ENCODE assay signal across 9 cellular contexts in the genomic region with DNA sequence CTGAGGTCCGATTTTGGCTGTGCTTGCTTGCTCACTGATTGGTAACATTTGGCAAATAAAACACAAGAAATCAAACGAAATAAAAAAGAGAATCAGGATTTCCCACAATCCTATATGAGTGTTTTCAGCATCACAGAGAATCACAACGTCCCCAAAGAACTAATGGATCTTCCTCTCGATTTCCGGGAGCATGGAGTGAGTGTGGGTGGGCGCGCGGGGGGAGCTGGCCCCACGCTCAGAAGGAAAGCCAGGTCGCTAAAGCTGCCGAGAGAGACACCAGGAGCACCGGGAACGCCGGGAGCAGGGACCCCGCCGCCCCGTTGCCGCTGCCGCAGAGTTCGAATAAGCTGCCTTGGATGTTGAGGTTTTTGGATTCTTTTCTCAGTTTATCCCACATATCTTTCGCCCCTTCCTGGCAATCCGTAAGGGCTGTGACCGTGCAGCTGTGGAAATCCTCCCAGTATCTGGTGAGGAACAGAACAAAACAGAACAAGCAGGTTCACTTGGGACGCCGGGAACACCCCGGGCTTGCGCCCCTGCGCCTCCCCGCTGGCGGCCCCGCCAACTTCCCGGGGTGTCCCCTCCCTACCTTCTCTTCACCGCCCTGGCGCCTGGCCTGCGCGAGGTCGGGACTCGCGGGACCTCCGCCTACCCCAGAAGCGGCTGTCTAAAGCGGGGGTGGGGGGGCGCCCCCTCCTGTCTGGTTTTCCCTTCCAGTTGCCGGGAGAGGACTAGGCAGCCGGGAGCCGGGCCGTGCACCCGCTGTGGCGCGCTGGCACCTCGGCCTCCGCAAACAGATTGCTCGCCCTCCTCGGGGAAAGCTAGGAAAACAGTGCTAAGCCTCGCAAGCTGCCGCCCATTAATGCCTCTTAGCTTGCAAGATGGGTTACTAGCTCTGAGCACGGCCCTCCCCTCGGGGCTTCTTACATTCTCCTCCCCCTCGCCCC. TPM values are rescaled to one million over a fixed set of nuclear protein-coding genes. Genes with fewer than 3 reads are reported as not detected.
DNase-seq lines count a peak whose midpoint lies in the region; ATAC-seq, FAIRE-seq and TF ChIP-seq lines count a peak whose summit lies in the region.
"Had no signal": no experiment of that assay in that cellular context is flagged by ENCODE, and none has a peak within 500 bp of the region (broad histone marks: within the 10 kb centered on the region; RNA-seq: fewer than 3 reads in every experiment).

No MANE protein-coding gene starts in this region.

- H3K79me2 ChIP-seq in endothelial cell of umbilical vein (ENCODE audit: control insufficient read depth, insufficient read depth, low read length), result no peaks in the 10 kb centered on the region

- H3K4me1 ChIP-seq in endothelial cell of umbilical vein (ENCODE audit: control insufficient read depth, extremely low read depth, insufficient read depth, low read length), result peaks cover 14% of the 10 kb centered on the region

- DNase-seq in CD14-positive monocyte (ENCODE audit: low spot score) (no peak), NCI-H2171 treated with DMSO at 0.1 percent for 48 hours (lab: John Stamatoyannopoulos, UW) (peak; percentile 8), endothelial cell of umbilical vein (ENCODE audit: low read depth, low spot score) (no peak), neural crest cell (ENCODE audit: low read depth, low spot score) (peak; percentile 24), pons (ENCODE audit: low spot score) (no peak), DMS79 treated with DMSO at 0.1 percent for 48 hours (lab: John Stamatoyannopoulos, UW) (no peak), HPDE6-E6E7 (ENCODE audit: extremely low spot score) (no peak)

- POLR2A ChIA-PET in endothelial cell of umbilical vein (lab: Charles Lee), result no interaction called here

- peaks cover 20 to 40% of the 10 kb centered on the region in 2 donors for H3K36me3 Mint-ChIP-seq in CD14-positive monocyte
- H3K36me3 Mint-ChIP-seq in neural crest cell (ENCODE audit: low read depth), result peaks cover 14% of the 10 kb centered on the region

- no peak for TF ChIP-seq POLR2A in endothelial cell of umbilical vein (IDR thresholded peaks at IDR 0.05; ENCODE audit: low read depth, low read length)

- no peaks in the 10 kb centered on the region for H3K9me1 ChIP-seq in endothelial cell of umbilical vein (replicated peaks; ENCODE audit: control insufficient read depth, extremely low read depth, insufficient read depth, low read length)

- H3K9ac ChIP-seq in endothelial cell of umbilical vein (replicated peaks; ENCODE audit: extremely low read depth, insufficient read depth, low read length), result no peak overlapping the region

- H3K9me3 Mint-ChIP-seq in CD14-positive monocyte (peaks cover 17 to 82% (median 61%) of the 10 kb centered on the region in 7 donors), neural crest cell (no peaks in the 10 kb centered on the region)

- ATAC-seq in HG02938 (IDR thresholded peaks at IDR 0.05; ENCODE audit: unreplicated experiment), result no peak
- ATAC-seq: K562 had no signal

- no peak for FAIRE-seq in endothelial cell of umbilical vein (lab: Jason Lieb, UNC)
- FAIRE-seq: K562 had no signal

- TF ChIP-seq CTCF in CD14-positive monocyte (IDR thresholded peaks at IDR 0.05) (no peak), endothelial cell of umbilical vein (IDR thresholded peaks at IDR 0.05; ENCODE audit: extremely low read depth in 1 of 2, insufficient read depth in 1 of 2, low read depth in 1 of 2, low read length in 2 of 2) (no peak), neural crest cell (conservative IDR thresholded peaks at IDR 0.05) (no peak)

- H3K4me1 Mint-ChIP-seq in CD14-positive monocyte (peaks cover 80% of the 10 kb centered on the region), neural crest cell (peaks cover 58% of the 10 kb centered on the region)

- H3K4me2 ChIP-seq in endothelial cell of umbilical vein (ENCODE audit: insufficient read depth, low read length), result peak overlapping the region; percentile 9

- peaks cover 36 to 74% of the 10 kb centered on the region in 2 experiments for H3K27me3 ChIP-seq in endothelial cell of umbilical vein (ENCODE audit: control insufficient read depth in 2 of 2, insufficient read depth in 2 of 2, low read length in 2 of 2)

- no peaks in the 10 kb centered on the region for H3K36me3 ChIP-seq in endothelial cell of umbilical vein (ENCODE audit: control insufficient read depth in 2 of 2, extremely low read depth in 1 of 2, insufficient read depth in 2 of 2, low read length in 2 of 2)

- H3K4me3 Mint-ChIP-seq in CD14-positive monocyte, result peak overlapping the region; percentile 63 to 98
- H3K4me3 Mint-ChIP-seq in neural crest cell, result peak overlapping the region; percentile 70

- intact Hi-C loops in CD14-positive monocyte (cut with micrococcal nuclease), result no loop called here
- intact Hi-C loops in endothelial cell of umbilical vein (cut with micrococcal nuclease), result no loop called here

- H3K27me3 Mint-ChIP-seq in CD14-positive monocyte (ENCODE audit: low read depth in 3 of 3), result peaks cover 89 to 99% (median 94%) of the 10 kb centered on the region in 3 donors
- H3K27me3 Mint-ChIP-seq in neural crest cell (ENCODE audit: low read depth), result peaks cover 100% of the 10 kb centered on the region

- peak overlapping the region in 3 of 7 donors; percentile 15 to 62 (median 28) for H3K27ac Mint-ChIP-seq in CD14-positive monocyte
- no peak overlapping the region for H3K27ac Mint-ChIP-seq in neural crest cell (ENCODE audit: unreplicated experiment)

- BruUV-seq in endothelial cell of umbilical vein (replicated peaks; lab: Mats Ljungman, UMichigan), result no TSS peak

- no peaks in the 10 kb centered on the region for H4K20me1 ChIP-seq in endothelial cell of umbilical vein (replicated peaks; ENCODE audit: control insufficient read depth, extremely low read depth, insufficient read depth, low read length)

- dilution Hi-C loops in endothelial cell of umbilical vein (cut with MboI; ENCODE audit: extremely low pct_ligation_motif_present, low sequenced_read_pairs), result no loop called here

- no peak overlapping the region for H3K27ac ChIP-seq in endothelial cell of umbilical vein (ENCODE audit: insufficient read depth, low read depth, low read length)

- H2AFZ ChIP-seq in endothelial cell of umbilical vein (ENCODE audit: low read depth, low read length), result no peak overlapping the region

- no peaks in the 10 kb centered on the region for H3K9me3 ChIP-seq in endothelial cell of umbilical vein (replicated peaks; ENCODE audit: control insufficient read depth, insufficient read depth, low read length)

- CTCF ChIA-PET in endothelial cell of umbilical vein (lab: Charles Lee), result interaction anchor here (0.9 to 2.7 kb wide), 3 partner anchors 8 to 548 kb away, joined by 3 to 13 read pairs (median 4); no protein-coding TSS in a partner anchor

- H3K4me3 ChIP-seq in endothelial cell of umbilical vein (replicated peaks in 1 of 3; ENCODE audit: insufficient read depth in 1 of 3, low read depth in 1 of 3, low read length in 3 of 3), result no peak overlapping the region
- H3K4me3 ChIP-seq: K562 had no signal

TF ChIP-seq in endothelial cell of umbilical vein, 7 proteins besides CTCF, POLR2A, EP300 and RAD21:
- TF ChIP-seq EZH2 (IDR thresholded peaks at IDR 0.05; ENCODE audit: borderline replicate concordance, low read depth, low read length, severe bottlenecking), result peak; percentile 72
- TF ChIP-seq FOS (IDR thresholded peaks at IDR 0.05; ENCODE audit: borderline replicate concordance, insufficient read depth, low read length), result no peak

RNA-seq across cellular contexts. Expression of a gene that starts 7.7 kb away (rescaled TPM):
- polyA plus RNA-seq in CD14-positive monocyte (not detected), endothelial cell of umbilical vein (10.9 and 12.8 TPM in 2 replicates)
- total RNA-seq in endothelial cell of umbilical vein (25.6 and 26.2 TPM in 2 replicates), neural crest cell (1.3 and 1.5 TPM in 2 replicates)
- 12.4 and 16.6 TPM in 2 replicates for polyA plus RNA-seq in endothelial cell of umbilical vein (2011; cell fraction: cytosol; rRNA removed)
- polyA plus RNA-seq in endothelial cell of umbilical vein (2011; cell fraction: nucleus; rRNA removed), result 17.9 and 20.3 TPM in 2 replicates
- 22.7 and 26.1 TPM in 2 replicates for polyA plus RNA-seq in endothelial cell of umbilical vein (2012)
- polyA minus RNA-seq in endothelial cell of umbilical vein, result 5.3 and 7.2 TPM in 2 replicates
- not detected for polyA minus RNA-seq in endothelial cell of umbilical vein (2011; cell fraction: cytosol; rRNA and poly(A)+ RNA removed)
- 2.4 and 3.6 TPM in 2 replicates for polyA minus RNA-seq in endothelial cell of umbilical vein (2011; cell fraction: nucleus; rRNA and poly(A)+ RNA removed)
- total RNA-seq: K562 had no signal
- polyA plus RNA-seq: K562 had no signal

Comparison
In these comparisons a context has a peak if more than half of its experiments do, and no peak if none do; other contexts are left out.
1. DNase-seq: peak in NCI-H2171 treated with DMSO at 0.1 percent for 48 hours (single experiment) and neural crest cell (single experiment); none in CD14-positive monocyte (single experiment), endothelial cell of umbilical vein (single experiment), pons (single experiment), DMS79 treated with DMSO at 0.1 percent for 48 hours (single experiment) and HPDE6-E6E7 (single experiment).
2. RNA of a gene that starts 7.7 kb away (total RNA-seq): 25.6 to 26.2 TPM in endothelial cell of umbilical vein; 1.3 to 1.5 TPM in neural crest cell; every median in the first group is over 10 times any median in the second.